Comparison of ENCODE assay signal across 12 cellular contexts in the genomic region with DNA sequence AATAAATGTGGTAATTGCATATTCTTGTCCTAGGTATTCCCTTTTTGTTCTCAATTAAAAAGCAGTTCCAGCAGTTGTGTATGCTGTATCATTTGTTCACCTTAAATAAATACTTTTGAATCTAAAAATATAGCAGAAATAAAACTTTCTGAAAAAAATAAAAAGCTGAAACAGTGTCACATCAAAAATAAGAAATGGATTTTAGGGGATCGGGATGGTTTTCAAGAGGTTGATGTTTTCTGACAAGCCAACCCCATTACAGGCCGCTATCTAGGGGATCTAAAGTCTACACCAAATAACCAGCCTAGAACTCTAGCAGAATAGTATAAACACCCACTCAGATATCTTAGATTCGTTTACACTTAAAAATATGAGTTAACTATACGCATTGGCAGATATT.
DNase-seq lines count a peak whose midpoint lies in the region; ATAC-seq and TF ChIP-seq lines count a peak whose summit lies in the region.
"Had no signal": no experiment of that assay in that cellular context is flagged by ENCODE, and none has a peak within 500 bp of the region (broad histone marks: within the 10 kb centered on the region; RNA-seq: fewer than 3 reads in every experiment).

No MANE protein-coding gene starts in this region.

- no peak overlapping the region for H3K27ac ChIP-seq in PC-3 (ENCODE audit: low read length)

- peaks cover 51% of the 10 kb centered on the region for H3K4me1 Mint-ChIP-seq in activated T-cell treated with anti-CD3 and anti-CD28 coated beads, Interleukin-2, amount 50 U/mL, for 72 hours (ENCODE audit: low read depth)
- peaks cover 13 to 25% of the 10 kb centered on the region in 2 donors for H3K4me1 Mint-ChIP-seq in stimulated activated naive B cell treated with anti-CD40 and anti-IgM and Interleukin-4, amounts not matched to agents 10 μg/mL and 1 μg/mL and 100 μg/mL, for 72 hours

- H3K4me3 ChIP-seq in PC-3 (ENCODE audit: low read length) (no peak overlapping the region), fibroblast of pulmonary artery (replicated peaks; ENCODE audit: low read depth, low read length) (no peak overlapping the region)

- TF ChIP-seq CTCF in PC-3 (conservative IDR thresholded peaks at IDR 0.05; ENCODE audit: low read depth, low read length) (no peak), fibroblast of pulmonary artery (IDR thresholded peaks at IDR 0.05; ENCODE audit: low read length, missing control alignments) (no peak)

- H3K27me3 Mint-ChIP-seq in activated T-cell treated with anti-CD3 and anti-CD28 coated beads, Interleukin-2, amount 50 U/mL, for 72 hours (ENCODE audit: low read depth): peaks cover 10% of the 10 kb centered on the region
- H3K27me3 Mint-ChIP-seq in stimulated activated naive B cell treated with anti-CD40 and anti-IgM and Interleukin-4, amounts not matched to agents 10 μg/mL and 1 μg/mL and 100 μg/mL, for 72 hours: peaks cover 14% of the 10 kb centered on the region in 2 donors

- intact Hi-C loops in PC-3 (cut with micrococcal nuclease): loop anchor here (1.0 kb wide), 1 partner anchor 95 kb away; the partner anchor contains the start of gene MAML3

- DNase-seq in activated T-cell treated with anti-CD3 and anti-CD28 coated beads, Interleukin-2, amount 50 U/mL, for 72 hours: no peak
- DNase-seq in activated T-cell treated with anti-CD3 and anti-CD28 coated beads for 4 hours (no peak), PC-3 (peak; percentile 29), fibroblast of pulmonary artery (ENCODE audit: low read depth) (peak; percentile 69), SKM-1 (lab: John Stamatoyannopoulos, UW; ENCODE audit: unreplicated experiment) (no peak)
- no peak for DNase-seq in stimulated activated naive B cell treated with anti-CD40 and anti-IgM and Interleukin-4, amounts not matched to agents 10 μg/mL and 1 μg/mL and 100 μg/mL, for 72 hours
- DNase-seq: activated CD4-positive, alpha-beta T cell treated with anti-CD3 and anti-CD28 coated beads, Interleukin-2, amount 10 ng/mL, durations not matched to agents 24 days and 14 days; GF-D8; H9 had no signal

- H3K36me3 ChIP-seq in PC-3 (ENCODE audit: low read depth, low read length): no peaks in the 10 kb centered on the region

- no peaks in the 10 kb centered on the region for H3F3A ChIP-seq in PC-3 (ENCODE audit: low read length, unreplicated experiment)

- no peaks in the 10 kb centered on the region for H3K79me2 ChIP-seq in PC-3 (ENCODE audit: low read length)

- no peak for ATAC-seq in activated T-cell treated with anti-CD3 and anti-CD28 coated beads, Interleukin-2, amount 50 U/mL, for 72 hours (replicated peaks in 1 of 2)
- ATAC-seq in PC-3 (no peak), GM21423 (IDR thresholded peaks at IDR 0.05; ENCODE audit: unreplicated experiment) (no peak), GM18520 (IDR thresholded peaks at IDR 0.05; ENCODE audit: unreplicated experiment) (no peak)
- no peak for ATAC-seq in stimulated activated naive B cell treated with anti-CD40 and anti-IgM and Interleukin-4, amounts not matched to agents 10 μg/mL and 1 μg/mL and 100 μg/mL, for 72 hours (replicated peaks)

- H4K20me1 ChIP-seq in PC-3 (ENCODE audit: low read length): no peaks in the 10 kb centered on the region

- H3K36me3 Mint-ChIP-seq in activated T-cell treated with anti-CD3 and anti-CD28 coated beads, Interleukin-2, amount 50 U/mL, for 72 hours (ENCODE audit: insufficient read depth in 2 of 2): peaks cover 0 to 2% of the 10 kb centered on the region in 2 donors
- H3K36me3 Mint-ChIP-seq in stimulated activated naive B cell treated with anti-CD40 and anti-IgM and Interleukin-4, amounts not matched to agents 10 μg/mL and 1 μg/mL and 100 μg/mL, for 72 hours: no peaks in the 10 kb centered on the region

- peak overlapping the region; percentile 16 for H3K27ac Mint-ChIP-seq in activated T-cell treated with anti-CD3 and anti-CD28 coated beads, Interleukin-2, amount 50 U/mL, for 72 hours
- no peak overlapping the region for H3K27ac Mint-ChIP-seq in stimulated activated naive B cell treated with anti-CD40 and anti-IgM and Interleukin-4, amounts not matched to agents 10 μg/mL and 1 μg/mL and 100 μg/mL, for 72 hours
- H3K27ac Mint-ChIP-seq: activated CD4-positive, alpha-beta T cell treated with anti-CD3 and anti-CD28 coated beads, Interleukin-2, amount 10 ng/mL, durations not matched to agents 24 days and 14 days; B cell; H9 had no signal

- H3K9me2 ChIP-seq in PC-3 (replicated peaks; ENCODE audit: low read length): no peaks in the 10 kb centered on the region

- no peak overlapping the region for H3K4me3 Mint-ChIP-seq in activated T-cell treated with anti-CD3 and anti-CD28 coated beads, Interleukin-2, amount 50 U/mL, for 72 hours
- H3K4me3 Mint-ChIP-seq in stimulated activated naive B cell treated with anti-CD40 and anti-IgM and Interleukin-4, amounts not matched to agents 10 μg/mL and 1 μg/mL and 100 μg/mL, for 72 hours: no peak overlapping the region
- H3K4me3 Mint-ChIP-seq: activated CD4-positive, alpha-beta T cell treated with anti-CD3 and anti-CD28 coated beads, Interleukin-2, amount 10 ng/mL, durations not matched to agents 24 days and 14 days; B cell; H9 had no signal

- peaks cover 30% of the 10 kb centered on the region for H3K4me1 ChIP-seq in PC-3 (ENCODE audit: insufficient read depth, low read length)

- no peaks in the 10 kb centered on the region for H3K9me3 ChIP-seq in PC-3 (ENCODE audit: low read length)

- BruUV-seq in PC-3 (replicated peaks; lab: Mats Ljungman, UMichigan): no TSS peak

- H3K27me3 ChIP-seq in PC-3 (ENCODE audit: low read length): no peaks in the 10 kb centered on the region

- POLR2A ChIA-PET in PC-3 (lab: Charles Lee; ENCODE audit: unreplicated experiment): no interaction called here

- CTCF ChIA-PET in PC-3 (lab: Charles Lee): no interaction called here

- H3K9me3 Mint-ChIP-seq in activated T-cell treated with anti-CD3 and anti-CD28 coated beads, Interleukin-2, amount 50 U/mL, for 72 hours: no peaks in the 10 kb centered on the region
- H3K9me3 Mint-ChIP-seq in stimulated activated naive B cell treated with anti-CD40 and anti-IgM and Interleukin-4, amounts not matched to agents 10 μg/mL and 1 μg/mL and 100 μg/mL, for 72 hours: no peaks in the 10 kb centered on the region
- H3K9me3 Mint-ChIP-seq: activated CD4-positive, alpha-beta T cell treated with anti-CD3 and anti-CD28 coated beads, Interleukin-2, amount 10 ng/mL, durations not matched to agents 24 days and 14 days; H9 had no signal

- no peak overlapping the region for H2AFZ ChIP-seq in PC-3 (ENCODE audit: low read length)

- no peak overlapping the region for H3K4me2 ChIP-seq in PC-3 (ENCODE audit: low read length)

- no peak overlapping the region for H3K9ac ChIP-seq in PC-3 (ENCODE audit: low read length)

Comparison
In these comparisons a context has a peak if more than half of its experiments do, and no peak if none do; other contexts are left out.
1. DNase-seq: peak in PC-3 (single experiment) and fibroblast of pulmonary artery (single experiment); none in activated T-cell treated with anti-CD3 and anti-CD28 coated beads, Interleukin-2, amount 50 U/mL, for 72 hours (0 of 2), activated T-cell treated with anti-CD3 and anti-CD28 coated beads for 4 hours (single experiment), stimulated activated naive B cell treated with anti-CD40 and anti-IgM and Interleukin-4, amounts not matched to agents 10 μg/mL and 1 μg/mL and 100 μg/mL, for 72 hours (single experiment) and SKM-1 (single experiment).